40 cellular contexts compared by ENCODE assay signal in the genomic region with DNA sequence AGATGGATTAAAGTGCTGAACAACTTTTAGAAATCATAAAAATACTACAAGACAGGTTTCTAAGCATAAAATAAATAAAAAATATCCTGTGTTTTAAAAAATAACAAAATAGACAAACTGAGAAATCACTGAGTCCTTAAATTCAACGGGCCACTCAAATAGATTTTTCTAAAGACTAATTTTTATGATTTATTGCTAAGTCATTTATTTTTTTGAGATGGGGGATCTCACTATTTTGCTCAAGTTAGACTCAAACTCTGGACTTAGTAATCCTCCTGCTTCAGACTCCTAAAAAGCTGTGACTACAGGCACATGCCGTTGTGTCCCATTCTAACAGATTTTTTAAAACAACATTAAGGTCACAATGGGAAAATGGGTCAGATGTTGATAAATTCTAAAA.
"Had no signal": no experiment of that assay in that cellular context is flagged by ENCODE, and none has a peak within 500 bp of the region (broad histone marks: within the 10 kb centered on the region; RNA-seq: fewer than 3 reads in every experiment).

No MANE protein-coding gene starts in this region.

- H3K27me3 ChIP-seq: adrenal gland, ascending aorta, body of pancreas, brain microvascular endothelial cell, breast epithelium, cardiac muscle cell had no signal

- DNase-seq: activated effector memory CD4-positive, alpha-beta T cell treated with anti-CD3 and anti-CD28 coated beads, Interleukin-2, amount 50 U/mL, for 16 hours; activated effector memory CD4-positive, alpha-beta T cell treated with Interleukin-2 at 50 U/mL for 16 hours; activated gamma-delta T cell; activated gamma-delta T cell treated with Interleukin-2 at 50 U/mL for 16 hours; activated naive CD4-positive, alpha-beta T cell; activated naive CD4-positive, alpha-beta T cell treated with anti-CD3 and anti-CD28 coated beads for 36 hours; activated naive CD4-positive, alpha-beta T cell treated with anti-CD3 and anti-CD28 coated beads, Interleukin-2, amount 10 ng/mL, durations not matched to agents 7 days and 5 days; activated naive CD4-positive, alpha-beta T cell treated with anti-CD3 and anti-CD28 coated beads, Interleukin-2, amount 50 U/mL, for 16 hours; activated naive CD4-positive, alpha-beta T cell treated with Interleukin-2 at 50 U/mL for 16 hours; activated naive CD8-positive, alpha-beta T cell treated with anti-CD3 and anti-CD28 coated beads for 36 hours; activated naive CD8-positive, alpha-beta T cell treated with anti-CD3 and anti-CD28 coated beads, Interleukin-2, amount 10 ng/mL, durations not matched to agents 7 days and 5 days; activated naive CD8-positive, alpha-beta T cell treated with anti-CD3 and anti-CD28 coated beads, Interleukin-2, amount 50 U/mL, for 24 hours; activated T-cell treated with anti-CD3 and anti-CD28 coated beads, Interleukin-2, amount 50 U/mL, for 1 hour; activated T-cell treated with anti-CD3 and anti-CD28 coated beads, Interleukin-2, amount 50 U/mL, for 24 hours; activated T-cell treated with anti-CD3 and anti-CD28 coated beads, Interleukin-2, amount 50 U/mL, for 4 hours; activated T-cell treated with anti-CD3 and anti-CD28 coated beads, Interleukin-2, amount 50 U/mL, for 48 hours; activated T-cell treated with anti-CD3 and anti-CD28 coated beads, Interleukin-2, amount 50 U/mL, for 72 hours; adrenal gland; amniotic stem cell; amygdala; anterior cingulate cortex; aorta; body of pancreas; brain microvascular endothelial cell; caudate nucleus; central memory CD4-positive, alpha-beta T cell; cerebellar nuclear complex had no signal

- H3K4me3 ChIP-seq: adrenal gland, ascending aorta, body of pancreas, breast epithelium, cardiac muscle cell had no signal

- FAIRE-seq: astrocyte, bronchial epithelial cell had no signal

- H3K4me1 Mint-ChIP-seq: activated naive CD4-positive, alpha-beta T cell treated with anti-CD3 and anti-CD28 coated beads, Interleukin-2, amount 10 ng/mL, durations not matched to agents 7 days and 5 days; activated naive CD4-positive, alpha-beta T cell treated with anti-CD3 and anti-CD28 coated beads, Interleukin-2, amount 50 U/mL, for 24 hours; activated naive CD8-positive, alpha-beta T cell treated with anti-CD3 and anti-CD28 coated beads for 36 hours; activated naive CD8-positive, alpha-beta T cell treated with anti-CD3 and anti-CD28 coated beads, Interleukin-2, amount 10 ng/mL, durations not matched to agents 7 days and 5 days; activated naive CD8-positive, alpha-beta T cell treated with anti-CD3 and anti-CD28 coated beads, Interleukin-2, amount 50 U/mL, for 24 hours; activated T-helper 17 cell treated with anti-CD3 and anti-CD28 coated beads, Interleukin-2, amount 50 U/mL, for 72 hours; brain; central memory CD8-positive, alpha-beta T cell had no signal

- H3K9me3 ChIP-seq: adrenal gland, ascending aorta, body of pancreas, breast epithelium had no signal

- H3K27me3 Mint-ChIP-seq: activated naive CD4-positive, alpha-beta T cell treated with anti-CD3 and anti-CD28 coated beads, Interleukin-2, amount 10 ng/mL, durations not matched to agents 7 days and 5 days; activated naive CD4-positive, alpha-beta T cell treated with anti-CD3 and anti-CD28 coated beads, Interleukin-2, amount 50 U/mL, for 24 hours; activated naive CD8-positive, alpha-beta T cell; activated naive CD8-positive, alpha-beta T cell treated with anti-CD3 and anti-CD28 coated beads for 36 hours; activated naive CD8-positive, alpha-beta T cell treated with anti-CD3 and anti-CD28 coated beads, Interleukin-2, amount 10 ng/mL, durations not matched to agents 7 days and 5 days; activated naive CD8-positive, alpha-beta T cell treated with anti-CD3 and anti-CD28 coated beads, Interleukin-2, amount 50 U/mL, for 24 hours; activated T-cell treated with anti-CD3 and anti-CD28 coated beads, Interleukin-2, amount 50 U/mL, for 24 hours; activated T-helper 17 cell treated with anti-CD3 and anti-CD28 coated beads, Interleukin-2, amount 50 U/mL, for 72 hours; central memory CD8-positive, alpha-beta T cell had no signal

- H3K27ac ChIP-seq: adrenal gland, ascending aorta, body of pancreas, brain microvascular endothelial cell, breast epithelium, cardiac muscle cell had no signal

- H3K36me3 ChIP-seq: adrenal gland, ascending aorta, brain microvascular endothelial cell, breast epithelium, cardiac muscle cell had no signal

- H3K9me3 Mint-ChIP-seq: activated naive CD4-positive, alpha-beta T cell treated with anti-CD3 and anti-CD28 coated beads for 36 hours; activated naive CD4-positive, alpha-beta T cell treated with anti-CD3 and anti-CD28 coated beads, Interleukin-2, amount 50 U/mL, for 24 hours; activated naive CD8-positive, alpha-beta T cell treated with anti-CD3 and anti-CD28 coated beads for 36 hours; activated naive CD8-positive, alpha-beta T cell treated with anti-CD3 and anti-CD28 coated beads, Interleukin-2, amount 50 U/mL, for 24 hours; activated T-cell treated with anti-CD3 and anti-CD28 coated beads, Interleukin-2, amount 50 U/mL, for 24 hours; activated T-cell treated with anti-CD3 and anti-CD28 coated beads, Interleukin-2, amount 50 U/mL, for 4 hours; activated T-helper 1 cell treated with anti-CD3 and anti-CD28 coated beads, Interleukin-12 subunit alpha, Interleukin-12 subunit beta, Interleukin-2, Interleukin-4 antibody, amounts not matched to agents 30 ng/mL and 10 ng/mL and 1 ng/mL, durations not matched to agents 14 hours and 24 hours and 36 hours; activated T-helper 17 cell treated with anti-CD3 and anti-CD28 coated beads, Interleukin-2, amount 50 U/mL, for 72 hours; activated T-helper 2 cell treated with anti-CD3 and anti-CD28 coated beads, Interferon-gamma antibody, Interleukin-2, Interleukin-4, amounts not matched to agents 10 μg/mL and 5 μg/mL and 100 μg/mL, durations not matched to agents 14 hours and 24 hours and 36 hours; central memory CD8-positive, alpha-beta T cell had no signal

- H3K4me3 Mint-ChIP-seq: activated naive CD4-positive, alpha-beta T cell treated with anti-CD3 and anti-CD28 coated beads for 36 hours; activated naive CD4-positive, alpha-beta T cell treated with anti-CD3 and anti-CD28 coated beads, Interleukin-2, amount 10 ng/mL, durations not matched to agents 7 days and 5 days; activated naive CD4-positive, alpha-beta T cell treated with anti-CD3 and anti-CD28 coated beads, Interleukin-2, amount 50 U/mL, for 24 hours; activated naive CD8-positive, alpha-beta T cell; activated naive CD8-positive, alpha-beta T cell treated with anti-CD3 and anti-CD28 coated beads for 36 hours; activated naive CD8-positive, alpha-beta T cell treated with anti-CD3 and anti-CD28 coated beads, Interleukin-2, amount 10 ng/mL, durations not matched to agents 7 days and 5 days; activated naive CD8-positive, alpha-beta T cell treated with anti-CD3 and anti-CD28 coated beads, Interleukin-2, amount 50 U/mL, for 24 hours; activated T-cell treated with anti-CD3 and anti-CD28 coated beads, Interleukin-2, amount 50 U/mL, for 24 hours; activated T-cell treated with anti-CD3 and anti-CD28 coated beads, Interleukin-2, amount 50 U/mL, for 4 hours; activated T-cell treated with anti-CD3 and anti-CD28 coated beads, Interleukin-2, amount 50 U/mL, for 72 hours; activated T-helper 1 cell treated with anti-CD3 and anti-CD28 coated beads, Interleukin-12 subunit alpha, Interleukin-12 subunit beta, Interleukin-2, Interleukin-4 antibody, amounts not matched to agents 30 ng/mL and 10 ng/mL and 1 ng/mL, durations not matched to agents 14 hours and 24 hours and 36 hours; activated T-helper 17 cell treated with anti-CD3 and anti-CD28 coated beads, Interleukin-2, amount 50 U/mL, for 72 hours; brain; central memory CD8-positive, alpha-beta T cell had no signal

- ATAC-seq: activated naive CD4-positive, alpha-beta T cell treated with anti-CD3 and anti-CD28 coated beads, Interleukin-2, amount 50 U/mL, for 72 hours; activated naive CD8-positive, alpha-beta T cell treated with anti-CD3 and anti-CD28 coated beads, Interleukin-2, amount 50 U/mL, for 24 hours; activated T-cell treated with anti-CD3 and anti-CD28 coated beads, Interleukin-2, amount 50 U/mL, for 4 hours; activated T-cell treated with anti-CD3 and anti-CD28 coated beads, Interleukin-2, amount 50 U/mL, for 72 hours; activated T-helper 17 cell treated with anti-CD3 and anti-CD28 coated beads, Interleukin-2, amount 50 U/mL, for 72 hours; body of pancreas had no signal

- H3K27ac Mint-ChIP-seq: activated naive CD4-positive, alpha-beta T cell treated with anti-CD3 and anti-CD28 coated beads for 36 hours; activated naive CD4-positive, alpha-beta T cell treated with anti-CD3 and anti-CD28 coated beads, Interleukin-2, amount 10 ng/mL, durations not matched to agents 7 days and 5 days; activated naive CD4-positive, alpha-beta T cell treated with anti-CD3 and anti-CD28 coated beads, Interleukin-2, amount 50 U/mL, for 24 hours; activated naive CD4-positive, alpha-beta T cell treated with anti-CD3 and anti-CD28 coated beads, Interleukin-2, amount 50 U/mL, for 72 hours; activated naive CD8-positive, alpha-beta T cell; activated naive CD8-positive, alpha-beta T cell treated with anti-CD3 and anti-CD28 coated beads for 36 hours; activated naive CD8-positive, alpha-beta T cell treated with anti-CD3 and anti-CD28 coated beads, Interleukin-2, amount 10 ng/mL, durations not matched to agents 7 days and 5 days; activated naive CD8-positive, alpha-beta T cell treated with anti-CD3 and anti-CD28 coated beads, Interleukin-2, amount 50 U/mL, for 24 hours; activated T-cell treated with anti-CD3 and anti-CD28 coated beads, Interleukin-2, amount 50 U/mL, for 24 hours; activated T-cell treated with anti-CD3 and anti-CD28 coated beads, Interleukin-2, amount 50 U/mL, for 72 hours; activated T-helper 1 cell treated with anti-CD3 and anti-CD28 coated beads, Interleukin-12 subunit alpha, Interleukin-12 subunit beta, Interleukin-2, Interleukin-4 antibody, amounts not matched to agents 30 ng/mL and 10 ng/mL and 1 ng/mL, durations not matched to agents 14 hours and 24 hours and 36 hours; activated T-helper 17 cell treated with anti-CD3 and anti-CD28 coated beads, Interleukin-2, amount 50 U/mL, for 72 hours; activated T-helper 2 cell treated with anti-CD3 and anti-CD28 coated beads, Interferon-gamma antibody, Interleukin-2, Interleukin-4, amounts not matched to agents 10 μg/mL and 5 μg/mL and 100 μg/mL, durations not matched to agents 14 hours and 24 hours and 36 hours; brain had no signal

- H3K4me1 ChIP-seq: adrenal gland, ascending aorta, body of pancreas, breast epithelium had no signal

- H3K36me3 Mint-ChIP-seq: activated naive CD4-positive, alpha-beta T cell treated with anti-CD3 and anti-CD28 coated beads, Interleukin-2, amount 10 ng/mL, durations not matched to agents 7 days and 5 days; activated naive CD4-positive, alpha-beta T cell treated with anti-CD3 and anti-CD28 coated beads, Interleukin-2, amount 50 U/mL, for 24 hours; activated naive CD4-positive, alpha-beta T cell treated with anti-CD3 and anti-CD28 coated beads, Interleukin-2, amount 50 U/mL, for 72 hours; activated naive CD8-positive, alpha-beta T cell; activated naive CD8-positive, alpha-beta T cell treated with anti-CD3 and anti-CD28 coated beads for 36 hours; activated naive CD8-positive, alpha-beta T cell treated with anti-CD3 and anti-CD28 coated beads, Interleukin-2, amount 10 ng/mL, durations not matched to agents 7 days and 5 days; brain had no signal
